2 cellular contexts compared by ENCODE assay signal in the genomic region with DNA sequence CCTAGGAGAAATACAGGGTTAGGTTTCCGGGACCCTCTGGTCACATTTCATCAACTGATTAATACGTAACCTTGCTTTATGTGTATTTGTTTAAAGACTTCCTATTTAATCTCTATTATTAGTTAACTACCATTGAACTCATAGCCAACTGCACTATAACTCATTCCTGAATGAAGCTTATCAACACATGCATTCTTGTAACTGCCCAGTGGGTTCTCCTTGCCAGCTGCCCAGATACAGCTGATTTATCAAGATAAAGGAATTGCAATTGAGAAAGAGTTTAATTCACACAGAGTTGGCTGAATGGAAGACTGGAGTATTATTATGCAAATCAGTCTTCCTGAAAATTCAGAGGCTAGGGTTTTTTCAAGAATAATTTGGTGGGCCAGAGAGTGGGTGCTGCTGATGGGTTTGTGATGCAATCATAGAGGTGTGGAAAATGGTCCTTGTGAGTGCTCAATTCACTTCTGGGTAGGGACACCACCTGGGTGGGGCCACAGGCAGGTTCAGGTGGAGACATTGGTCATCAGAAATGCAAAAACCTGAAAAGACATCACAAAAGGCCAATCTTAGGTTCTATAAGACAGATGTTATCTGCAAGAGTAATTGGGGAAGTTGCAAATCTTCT.
TF ChIP-seq lines count a peak whose summit lies in the region.

No MANE protein-coding gene starts in this region.

TF ChIP-seq in K562, 482 proteins besides CTCF, POLR2A, EP300 and RAD21:
- TF ChIP-seq BRD4 (IDR thresholded peaks at IDR 0.05) (no peak), CEBPB (tag; IDR thresholded peaks at IDR 0.05) (peak; percentile 66), TAF9B (IDR thresholded peaks at IDR 0.05; ENCODE audit: partially characterized antibody) (no peak), CBFA2T3 (IDR thresholded peaks at IDR 0.05) (0 out of 2 replicates have a peak, but pooled peaks have one; percentile 20), CEBPG (CRISPR knock-in tag; IDR thresholded peaks at IDR 0.05) (peak; percentile 60; the same call in 1 of the 2 replicates), CEBPG (tag; conservative IDR thresholded peaks at IDR 0.05 in 1 of 2, IDR thresholded peaks at IDR 0.05 in 1 of 2) (peak; percentile 43 to 84; a peak in 3 of 4 replicates)
- TF ChIP-seq, protein P1, sequence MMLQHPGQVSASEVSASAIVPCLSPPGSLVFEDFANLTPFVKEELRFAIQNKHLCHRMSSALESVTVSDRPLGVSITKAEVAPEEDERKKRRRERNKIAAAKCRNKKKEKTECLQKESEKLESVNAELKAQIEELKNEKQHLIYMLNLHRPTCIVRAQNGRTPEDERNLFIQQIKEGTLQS (IDR thresholded peaks at IDR 0.05): peak; percentile 24; the same call in 1 of the 2 replicates
- TF ChIP-seq, protein P1 (CRISPR knock-in tag; conservative IDR thresholded peaks at IDR 0.05): no peak
- TF ChIP-seq, protein P2, sequence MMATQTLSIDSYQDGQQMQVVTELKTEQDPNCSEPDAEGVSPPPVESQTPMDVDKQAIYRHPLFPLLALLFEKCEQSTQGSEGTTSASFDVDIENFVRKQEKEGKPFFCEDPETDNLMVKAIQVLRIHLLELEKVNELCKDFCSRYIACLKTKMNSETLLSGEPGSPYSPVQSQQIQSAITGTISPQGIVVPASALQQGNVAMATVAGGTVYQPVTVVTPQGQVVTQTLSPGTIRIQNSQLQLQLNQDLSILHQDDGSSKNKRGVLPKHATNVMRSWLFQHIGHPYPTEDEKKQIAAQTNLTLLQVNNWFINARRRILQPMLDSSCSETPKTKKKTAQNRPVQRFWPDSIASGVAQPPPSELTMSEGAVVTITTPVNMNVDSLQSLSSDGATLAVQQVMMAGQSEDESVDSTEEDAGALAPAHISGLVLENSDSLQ (IDR thresholded peaks at IDR 0.05): peak; percentile 41; the same call in 1 of the 2 replicates

TF ChIP-seq in HepG2, 621 proteins besides CTCF, POLR2A, EP300 and RAD21:
- peak; percentile 40; the same call in 1 of the 2 replicates for TF ChIP-seq CEBPB (IDR thresholded peaks at IDR 0.05; ENCODE audit: borderline replicate concordance, low read depth, low read length)
- TF ChIP-seq, protein P3, sequence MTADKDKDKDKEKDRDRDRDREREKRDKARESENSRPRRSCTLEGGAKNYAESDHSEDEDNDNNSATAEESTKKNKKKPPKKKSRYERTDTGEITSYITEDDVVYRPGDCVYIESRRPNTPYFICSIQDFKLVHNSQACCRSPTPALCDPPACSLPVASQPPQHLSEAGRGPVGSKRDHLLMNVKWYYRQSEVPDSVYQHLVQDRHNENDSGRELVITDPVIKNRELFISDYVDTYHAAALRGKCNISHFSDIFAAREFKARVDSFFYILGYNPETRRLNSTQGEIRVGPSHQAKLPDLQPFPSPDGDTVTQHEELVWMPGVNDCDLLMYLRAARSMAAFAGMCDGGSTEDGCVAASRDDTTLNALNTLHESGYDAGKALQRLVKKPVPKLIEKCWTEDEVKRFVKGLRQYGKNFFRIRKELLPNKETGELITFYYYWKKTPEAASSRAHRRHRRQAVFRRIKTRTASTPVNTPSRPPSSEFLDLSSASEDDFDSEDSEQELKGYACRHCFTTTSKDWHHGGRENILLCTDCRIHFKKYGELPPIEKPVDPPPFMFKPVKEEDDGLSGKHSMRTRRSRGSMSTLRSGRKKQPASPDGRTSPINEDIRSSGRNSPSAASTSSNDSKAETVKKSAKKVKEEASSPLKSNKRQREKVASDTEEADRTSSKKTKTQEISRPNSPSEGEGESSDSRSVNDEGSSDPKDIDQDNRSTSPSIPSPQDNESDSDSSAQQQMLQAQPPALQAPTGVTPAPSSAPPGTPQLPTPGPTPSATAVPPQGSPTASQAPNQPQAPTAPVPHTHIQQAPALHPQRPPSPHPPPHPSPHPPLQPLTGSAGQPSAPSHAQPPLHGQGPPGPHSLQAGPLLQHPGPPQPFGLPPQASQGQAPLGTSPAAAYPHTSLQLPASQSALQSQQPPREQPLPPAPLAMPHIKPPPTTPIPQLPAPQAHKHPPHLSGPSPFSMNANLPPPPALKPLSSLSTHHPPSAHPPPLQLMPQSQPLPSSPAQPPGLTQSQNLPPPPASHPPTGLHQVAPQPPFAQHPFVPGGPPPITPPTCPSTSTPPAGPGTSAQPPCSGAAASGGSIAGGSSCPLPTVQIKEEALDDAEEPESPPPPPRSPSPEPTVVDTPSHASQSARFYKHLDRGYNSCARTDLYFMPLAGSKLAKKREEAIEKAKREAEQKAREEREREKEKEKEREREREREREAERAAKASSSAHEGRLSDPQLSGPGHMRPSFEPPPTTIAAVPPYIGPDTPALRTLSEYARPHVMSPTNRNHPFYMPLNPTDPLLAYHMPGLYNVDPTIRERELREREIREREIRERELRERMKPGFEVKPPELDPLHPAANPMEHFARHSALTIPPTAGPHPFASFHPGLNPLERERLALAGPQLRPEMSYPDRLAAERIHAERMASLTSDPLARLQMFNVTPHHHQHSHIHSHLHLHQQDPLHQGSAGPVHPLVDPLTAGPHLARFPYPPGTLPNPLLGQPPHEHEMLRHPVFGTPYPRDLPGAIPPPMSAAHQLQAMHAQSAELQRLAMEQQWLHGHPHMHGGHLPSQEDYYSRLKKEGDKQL (CRISPR knock-in tag; IDR thresholded peaks at IDR 0.05; ENCODE audit: low read depth): no peak
